Comparison of ENCODE assay signal across 13 cellular contexts in the genomic region with DNA sequence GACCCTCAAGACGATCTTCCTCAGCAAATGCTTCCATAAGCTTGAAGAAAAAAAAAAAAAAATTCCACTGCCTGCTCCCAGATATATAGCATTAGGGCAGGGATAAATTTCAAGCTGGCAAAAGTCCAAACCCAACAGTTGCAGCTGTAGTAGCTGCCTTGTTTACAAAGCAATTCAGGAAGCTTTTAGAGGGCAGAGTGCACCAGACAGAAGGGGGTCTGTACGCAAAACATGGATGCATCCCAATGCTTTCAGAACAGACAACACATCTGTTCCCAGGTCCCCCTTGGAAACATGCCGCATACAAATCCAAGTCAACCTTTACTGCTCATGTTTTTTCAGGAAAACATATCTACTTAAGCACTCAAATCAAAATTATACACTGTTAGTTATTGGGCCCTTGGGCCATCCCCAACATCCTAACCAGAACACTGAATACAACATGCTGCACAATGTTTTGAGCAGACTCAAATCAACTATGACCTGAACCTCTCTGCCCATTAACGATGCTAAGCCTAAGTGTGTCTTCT.
DNase-seq lines count a peak whose midpoint lies in the region; FAIRE-seq and TF ChIP-seq lines count a peak whose summit lies in the region.
"Had no signal": no experiment of that assay in that cellular context is flagged by ENCODE, and none has a peak within 500 bp of the region (broad histone marks: within the 10 kb centered on the region; RNA-seq: fewer than 3 reads in every experiment).

No MANE protein-coding gene starts in this region.

- H3K36me3 ChIP-seq in adrenal gland (replicated peaks in 1 of 2) (no peaks in the 10 kb centered on the region), ovary (no peaks in the 10 kb centered on the region)

- no peak for TF ChIP-seq POLR2A in adrenal gland (IDR thresholded peaks at IDR 0.05)
- TF ChIP-seq POLR2A in ovary (IDR thresholded peaks at IDR 0.05) = no peak

- TF ChIP-seq EP300 in ovary (IDR thresholded peaks at IDR 0.05) = no peak

- no peaks in the 10 kb centered on the region for H3K9me3 ChIP-seq in adrenal gland (replicated peaks in 1 of 3)
- H3K9me3 ChIP-seq in ovary = no peaks in the 10 kb centered on the region

- FAIRE-seq in D721Med (lab: Jason Lieb, UNC) = no peak

- intact Hi-C loops in adrenal gland (cut with DNase I) = no loop called here
- intact Hi-C loops in ovary (cut with DNase I) = no loop called here

- no peak overlapping the region for H3K4me3 ChIP-seq in adrenal gland
- no peak overlapping the region for H3K4me3 ChIP-seq in ovary

- H3K27me3 ChIP-seq in adrenal gland (no peaks in the 10 kb centered on the region), ovary (no peaks in the 10 kb centered on the region)

- DNase-seq in Daoy (ENCODE audit: low read depth) = peak; percentile 4
- peak; percentile 91 for DNase-seq in NCI-H2029 (lab: John Stamatoyannopoulos, UW)
- peak; percentile 90 for DNase-seq in SHP77 treated with DMSO at 0.1 percent for 48 hours (lab: John Stamatoyannopoulos, UW)
- peak; percentile 39 for DNase-seq in midbrain (lab: John Stamatoyannopoulos, UW)
- DNase-seq in D721Med (ENCODE audit: insufficient read length, low spot score) = no peak
- DNase-seq in adrenal gland = no peak
- no peak for DNase-seq in ureter (ENCODE audit: low spot score)
- no peak for DNase-seq in ovary
- DNase-seq: activated CD4-positive, alpha-beta T cell treated with anti-CD3 and anti-CD28 coated beads for 48 hours; activated naive CD8-positive, alpha-beta T cell treated with anti-CD3 and anti-CD28 coated beads for 36 hours; CD4-positive, CD25-positive, alpha-beta regulatory T cell; H7; kidney glomerular epithelial cell had no signal

- no peak overlapping the region for H3K27ac ChIP-seq in adrenal gland
- no peak overlapping the region for H3K27ac ChIP-seq in ovary

- WGBS in adrenal gland, 4 donors = 43 to 71% (median 62%) methylated on average over 4 of the region's 4 CpGs
- 8 to 19% (median 11%) methylated on average over 4 of the region's 4 CpGs for WGBS in ovary, 3 donors

- peaks cover 13% of the 10 kb centered on the region in 2 donors for H3K4me1 ChIP-seq in adrenal gland (replicated peaks in 1 of 2)
- peaks cover 8% of the 10 kb centered on the region for H3K4me1 ChIP-seq in ovary (ENCODE audit: insufficient read depth)

- TF ChIP-seq CTCF in D721Med (IDR thresholded peaks at IDR 0.05; ENCODE audit: insufficient read depth, missing control alignments) (no peak), adrenal gland (IDR thresholded peaks at IDR 0.05) (no peak), ovary (IDR thresholded peaks at IDR 0.05) (no peak)

Comparison
In these comparisons a context has a peak if more than half of its experiments do, and no peak if none do; other contexts are left out.
1. DNase-seq: peak in Daoy (single experiment), NCI-H2029 (single experiment), SHP77 treated with DMSO at 0.1 percent for 48 hours (single experiment) and midbrain (single experiment); none in D721Med (single experiment), adrenal gland (0 of 7), ureter (single experiment) and ovary (0 of 5).